Comparison of ENCODE assay signal across 20 cellular contexts in genomic region chr6:140794544-140794943, GRCh38.
"Had no signal": no experiment of that assay in that cellular context is flagged by ENCODE, and none has a peak within 500 bp of the region (broad histone marks: within the 10 kb centered on the region; RNA-seq: fewer than 3 reads in every experiment).

No MANE protein-coding gene starts in this region.

- FAIRE-seq: RCC 7860 had no signal

- DNase-seq: IMR-90, Karpas-422, KG1, MG63, NCI-H1092 treated with DMSO at 0.1 percent for 48 hours, NCI-H1436, NCI-H187, NCI-H2029, NCI-H2081 treated with DMSO at 0.1 percent for 48 hours, NCI-H2171, NCI-H226, NCI-H446, NCI-H510A, NCI-H524 treated with DMSO at 0.1 percent for 48 hours, NCI-H69, NCI-H774, Right ventricle myocardium superior, RPMI8226, SK-N-SH had no signal

- H3K9me3 ChIP-seq: SK-N-SH had no signal

- H3K27me3 ChIP-seq: MG63 had no signal

- H3K36me3 ChIP-seq: MG63 had no signal

- H3K4me3 ChIP-seq: MG63 had no signal
